ENCODE assay signal across 18 cellular contexts in genomic region chr15:98663606-98664005, GRCh38. TPM values are rescaled to one million over a fixed set of nuclear protein-coding genes. Genes with fewer than 3 reads are reported as not detected.
DNase-seq lines count a peak whose midpoint lies in the region; ATAC-seq, FAIRE-seq and TF ChIP-seq lines count a peak whose summit lies in the region.
"Had no signal": no experiment of that assay in that cellular context is flagged by ENCODE, and none has a peak within 500 bp of the region (broad histone marks: within the 10 kb centered on the region; RNA-seq: fewer than 3 reads in every experiment).

No MANE protein-coding gene starts in this region.

- H3K9ac ChIP-seq in BLaER1 treated with 17β-estradiol and CSF1 and Interleukin-3, amounts not matched to agents 10 nM and 100 nM, result no peak overlapping the region
- H3K9ac ChIP-seq in H9 (ENCODE audit: extremely low read depth, insufficient read length, low read length) (no peak overlapping the region), H1 (replicated peaks in 1 of 4; ENCODE audit: extremely low read depth in 1 of 4, low read depth in 3 of 4, low read length in 3 of 4) (no peak overlapping the region; a peak in 1 of 7 replicates)
- H3K9ac ChIP-seq: KMS-11 had no signal

- intact Hi-C loops in naive thymus-derived CD4-positive, alpha-beta T cell (cut with micrococcal nuclease), result no loop called here

- H3K79me1 ChIP-seq in H9 (ENCODE audit: insufficient read depth, low read depth, low read length, poor library complexity, severe bottlenecking), result peaks cover 15% of the 10 kb centered on the region
- peaks cover 32% of the 10 kb centered on the region for H3K79me1 ChIP-seq in H1 (ENCODE audit: low read depth, low read length)

- H3T11ph ChIP-seq in H9 (ENCODE audit: low read length), result no peak overlapping the region

- peaks cover 87% of the 10 kb centered on the region in 2 experiments for H3K4me1 Mint-ChIP-seq in H9
- H3K4me1 Mint-ChIP-seq in naive thymus-derived CD4-positive, alpha-beta T cell, result peaks cover 36 to 82% (median 74%) of the 10 kb centered on the region in 7 donors

- H3K36me3 Mint-ChIP-seq in H9 (ENCODE audit: insufficient read depth in 1 of 3, low read depth in 3 of 3), result peaks cover 0 to 4% (median 2%) of the 10 kb centered on the region in 3 experiments; a peak in 3 of 7 replicates
- H3K36me3 Mint-ChIP-seq in naive thymus-derived CD4-positive, alpha-beta T cell, result peaks cover 0 to 11% (median 3%) of the 10 kb centered on the region in 5 donors

- CTCF ChIA-PET in H1 (lab: Charles Lee; ENCODE audit: partially characterized antibody), result interaction anchor here (0.6 to 11.6 kb wide), 7 partner anchors 12 to 241 kb away, joined by 3 to 124 read pairs (median 4); no protein-coding TSS in a partner anchor
- CTCF ChIA-PET in naive thymus-derived CD4-positive, alpha-beta T cell (lab: Charles Lee), result no interaction called here

- H3K56ac ChIP-seq in H9 (ENCODE audit: insufficient read length, low read depth, low read length) (no peak overlapping the region), H1 (replicated peaks; ENCODE audit: insufficient read length, low read depth, low read length) (no peak overlapping the region)

- H4K91ac ChIP-seq in H9 (ENCODE audit: insufficient read length, low read depth, low read length) (no peak overlapping the region), H1 (replicated peaks; ENCODE audit: insufficient read length, low read length) (no peak overlapping the region)

- H3K18ac ChIP-seq in H9 (ENCODE audit: insufficient read length, low read depth, low read length), result no peak overlapping the region
- no peak overlapping the region for H3K18ac ChIP-seq in H1 (ENCODE audit: extremely low read depth, low read length)

- TF ChIP-seq POLR2A in H1 (IDR thresholded peaks at IDR 0.05; ENCODE audit: control extremely low read depth in 1 of 2, low read depth in 2 of 2, low read length in 2 of 2) (no peak), suprapubic skin (IDR thresholded peaks at IDR 0.05) (no peak)

- no peak for TF ChIP-seq EP300 in H1 (IDR thresholded peaks at IDR 0.05; ENCODE audit: borderline replicate concordance in 1 of 2, low read depth in 2 of 2, low read length in 2 of 2)
- no peak for TF ChIP-seq EP300 in suprapubic skin (IDR thresholded peaks at IDR 0.05)

- no peak for ATAC-seq in naive thymus-derived CD4-positive, alpha-beta T cell
- ATAC-seq in GM21723 (IDR thresholded peaks at IDR 0.05; ENCODE audit: unreplicated experiment), result no peak
- ATAC-seq: HCT116 had no signal

- H2BK5ac ChIP-seq in H9 (ENCODE audit: insufficient read length, low read length) (no peak overlapping the region), H1 (ENCODE audit: low read depth, low read length) (peak overlapping the region; percentile 9; the same call in 1 of the 2 replicates)

- H2BK15ac ChIP-seq in H9 (ENCODE audit: low read depth, low read length), result no peak overlapping the region
- H2BK15ac ChIP-seq in H1 (ENCODE audit: low read length), result no peak overlapping the region

- peaks cover 66 to 100% (median 98%) of the 10 kb centered on the region in 10 experiments for H3K4me1 ChIP-seq in BLaER1 treated with 17β-estradiol and CSF1 and Interleukin-3, amounts not matched to agents 10 nM and 100 nM
- H3K4me1 ChIP-seq in H9 (ENCODE audit: insufficient read depth, low read length) (peaks cover 28% of the 10 kb centered on the region), H1 (replicated peaks in 1 of 4; ENCODE audit: control insufficient read depth in 3 of 4, insufficient read depth in 4 of 4, low read length in 3 of 4) (peaks cover 16 to 38% (median 34%) of the 10 kb centered on the region in 4 experiments), suprapubic skin (peaks cover 35% of the 10 kb centered on the region)
- H3K4me1 ChIP-seq in naive thymus-derived CD4-positive, alpha-beta T cell (ENCODE audit: control insufficient read depth in 2 of 2, insufficient read depth in 2 of 2, low read length in 2 of 2), result peaks cover 0 to 27% of the 10 kb centered on the region in 2 donors

- no peak for FAIRE-seq in H1 (lab: Jason Lieb, UNC)
- FAIRE-seq: G401.6 had no signal

- peak overlapping the region in 2 of 11 experiments; percentile 14 to 39; a peak in 2 of 22 replicates for H3K27ac ChIP-seq in BLaER1 treated with 17β-estradiol and CSF1 and Interleukin-3, amounts not matched to agents 10 nM and 100 nM
- H3K27ac ChIP-seq in H9 (ENCODE audit: insufficient read length, low read depth, low read length) (no peak overlapping the region), H1 (ENCODE audit: low read depth, low read length) (no peak overlapping the region), suprapubic skin (no peak overlapping the region)
- no peak overlapping the region for H3K27ac ChIP-seq in naive thymus-derived CD4-positive, alpha-beta T cell (ENCODE audit: low read depth, low read length)
- H3K27ac ChIP-seq: KMS-11, Peyer's patch, SK-N-MC had no signal

- H3K4me2 ChIP-seq in BLaER1 treated with 17β-estradiol and CSF1 and Interleukin-3, amounts not matched to agents 10 nM and 100 nM, result peak overlapping the region in 10 of 11 experiments; percentile 14 to 84 (median 42); a peak in 18 of 22 replicates
- H3K4me2 ChIP-seq in H9 (ENCODE audit: insufficient read depth, insufficient read length, low read length) (no peak overlapping the region), H1 (ENCODE audit: insufficient read depth in 1 of 2, low read depth in 2 of 2, low read length in 2 of 2) (no peak overlapping the region; a peak in 1 of 4 replicates)
- H3K4me2 ChIP-seq: KMS-11 had no signal

- H3K9me3 ChIP-seq in BLaER1 treated with 17β-estradiol and CSF1 and Interleukin-3, amounts not matched to agents 10 nM and 100 nM (replicated peaks in 1 of 11), result no peaks in the 10 kb centered on the region
- H3K9me3 ChIP-seq in H9 (ENCODE audit: control insufficient read depth, low read depth, low read length), result no peaks in the 10 kb centered on the region
- H3K9me3 ChIP-seq in H1 (ENCODE audit: insufficient read depth in 2 of 2, low read depth in 1 of 2, low read length in 1 of 2), result no peaks in the 10 kb centered on the region
- H3K9me3 ChIP-seq in naive thymus-derived CD4-positive, alpha-beta T cell (ENCODE audit: control insufficient read depth in 2 of 3, low read length in 3 of 3), result no peaks in the 10 kb centered on the region
- H3K9me3 ChIP-seq in suprapubic skin, result no peaks in the 10 kb centered on the region
- H3K9me3 ChIP-seq: Peyer's patch had no signal

- no peaks in the 10 kb centered on the region for H3K27me3 Mint-ChIP-seq in H9 (ENCODE audit: low read depth)
- H3K27me3 Mint-ChIP-seq in naive thymus-derived CD4-positive, alpha-beta T cell, result peaks cover 0 to 3% (median 0%) of the 10 kb centered on the region in 5 donors

- no peaks in the 10 kb centered on the region for H3K9me3 Mint-ChIP-seq in H9
- peaks cover 0 to 1% (median 0%) of the 10 kb centered on the region in 11 donors for H3K9me3 Mint-ChIP-seq in naive thymus-derived CD4-positive, alpha-beta T cell

- H4K20me1 ChIP-seq in BLaER1 treated with 17β-estradiol and CSF1 and Interleukin-3, amounts not matched to agents 10 nM and 100 nM, result peaks cover 92 to 100% (median 100%) of the 10 kb centered on the region in 11 experiments
- H4K20me1 ChIP-seq in H9 (ENCODE audit: control insufficient read depth, insufficient read depth, insufficient read length), result peaks cover 2% of the 10 kb centered on the region
- H4K20me1 ChIP-seq in H1 (replicated peaks in 1 of 2; ENCODE audit: control insufficient read depth in 1 of 2, insufficient read depth in 2 of 2, low read length in 2 of 2), result peaks cover 44 to 48% of the 10 kb centered on the region in 2 experiments

- no peak for TF ChIP-seq CTCF in H9 (conservative IDR thresholded peaks at IDR 0.05)
- no peak for TF ChIP-seq CTCF in H1 (IDR thresholded peaks at IDR 0.05; ENCODE audit: control extremely low read depth in 1 of 3, insufficient read depth in 1 of 3, low read depth in 1 of 3, low read length in 3 of 3)
- no peak for TF ChIP-seq CTCF in suprapubic skin (IDR thresholded peaks at IDR 0.05)

- POLR2A ChIA-PET in H1 (lab: Charles Lee; ENCODE audit: partially characterized antibody), result interaction anchor here (1.6 to 2.8 kb wide), 2 partner anchors 9 to 11 kb away, joined by 8 to 14 read pairs; no protein-coding TSS in a partner anchor
- POLR2A ChIA-PET in naive thymus-derived CD4-positive, alpha-beta T cell (lab: Charles Lee), result interaction anchor here (1.1 kb wide), 1 partner anchor 17 kb away, joined by 3 read pairs; no protein-coding TSS in a partner anchor

- no peak for TF ChIP-seq RAD21 in H1 (IDR thresholded peaks at IDR 0.05 in 1 of 2, conservative IDR thresholded peaks at IDR 0.05 in 1 of 2; ENCODE audit: low read depth in 2 of 2, low read length in 2 of 2)

- peak overlapping the region; percentile 71 to 81 (median 80); a peak in 3 of 7 replicates for H3K27ac Mint-ChIP-seq in H9
- peak overlapping the region in 1 of 9 donors; percentile 70 for H3K27ac Mint-ChIP-seq in naive thymus-derived CD4-positive, alpha-beta T cell

- peaks cover 0 to 79% (median 43%) of the 10 kb centered on the region in 11 experiments; a peak in 16 of 22 replicates for H3K36me3 ChIP-seq in BLaER1 treated with 17β-estradiol and CSF1 and Interleukin-3, amounts not matched to agents 10 nM and 100 nM
- H3K36me3 ChIP-seq in H1 (ENCODE audit: control insufficient read depth in 2 of 4, insufficient read depth in 4 of 4, low read length in 3 of 4), result no peaks in the 10 kb centered on the region; a peak in 1 of 8 replicates
- H3K36me3 ChIP-seq in naive thymus-derived CD4-positive, alpha-beta T cell (ENCODE audit: control insufficient read depth in 2 of 3, insufficient read depth in 3 of 3, low read length in 3 of 3), result peaks cover 0 to 7% (median 0%) of the 10 kb centered on the region in 3 experiments
- H3K36me3 ChIP-seq in suprapubic skin, result no peaks in the 10 kb centered on the region
- H3K36me3 ChIP-seq: Peyer's patch had no signal

- H3K14ac ChIP-seq in H9 (ENCODE audit: insufficient read depth, low read length), result no peak overlapping the region
- no peak overlapping the region for H3K14ac ChIP-seq in H1 (ENCODE audit: insufficient read length)

- no peak overlapping the region for H3K4me3 Mint-ChIP-seq in H9
- H3K4me3 Mint-ChIP-seq in naive thymus-derived CD4-positive, alpha-beta T cell, result peak overlapping the region in 6 of 10 donors; percentile 28 to 56 (median 36)

- H2BK20ac ChIP-seq in H9 (ENCODE audit: low read depth, low read length, poor library complexity, severe bottlenecking) (no peak overlapping the region), H1 (ENCODE audit: low read length) (no peak overlapping the region)

- H3K79me2 ChIP-seq in H9 (ENCODE audit: insufficient read depth, low read length) (peaks cover 71% of the 10 kb centered on the region; the same call in 1 of the 2 replicates), H1 (ENCODE audit: control insufficient read depth in 1 of 2, insufficient read depth in 2 of 2, low read length in 2 of 2) (peaks cover 32 to 99% of the 10 kb centered on the region in 2 experiments)

- H3K23ac ChIP-seq in H9 (ENCODE audit: insufficient read length, low read depth, low read length) (no peak overlapping the region), H1 (ENCODE audit: insufficient read length) (no peak overlapping the region)

- no peak for DNase-seq in H9
- peak in 1 of 2 experiments; percentile 44 for DNase-seq in H1 (ENCODE audit: low read depth in 1 of 2, low spot score in 2 of 2)
- no peak for DNase-seq in naive thymus-derived CD4-positive, alpha-beta T cell
- no peak for DNase-seq in epidermal melanocyte (ENCODE audit: insufficient read length, low spot score)
- no peak for DNase-seq in suprapubic skin (ENCODE audit: low spot score in 2 of 2)
- no peak for DNase-seq in NCI-H774 (lab: John Stamatoyannopoulos, UW)
- DNase-seq: ACHN; MV-4-11; NCI-H1694 treated with DMSO at 0.1 percent for 48 hours; NK-92 treated with Interleukin-12 subunit alpha and Interleukin-12 subunit beta, amount 100 ng/mL, for 24 hours; Peyer's patch; SHP77 had no signal

- WGBS in H9 (ENCODE audit: extremely low coverage, insufficient read length, low lambda C conversion rate), result no CpG with 5 or more reads among the region's 8 CpGs
- 78% methylated on average over 8 of the region's 8 CpGs; no CpG with 5 or more reads in 1 of the 2 experiments for WGBS in H1 (ENCODE audit: extremely low coverage in 1 of 2, insufficient coverage in 1 of 2, insufficient read length in 1 of 2, insufficient replicate concordance in 2 of 2, low coverage in 1 of 2, low lambda C conversion rate in 2 of 2, missing lambda C conversion rate in 1 of 2), 2 experiments
- WGBS in suprapubic skin, result 73% methylated on average over 8 of the region's 8 CpGs

- H2AFZ ChIP-seq in H9 (ENCODE audit: low read length) (no peak overlapping the region), H1 (ENCODE audit: low read length) (no peak overlapping the region)

- H3K27me3 ChIP-seq in BLaER1 treated with 17β-estradiol and CSF1 and Interleukin-3, amounts not matched to agents 10 nM and 100 nM, result no peaks in the 10 kb centered on the region
- H3K27me3 ChIP-seq in H9 (ENCODE audit: insufficient read depth, low read length), result no peaks in the 10 kb centered on the region
- H3K27me3 ChIP-seq in H1 (replicated peaks in 1 of 4; ENCODE audit: control insufficient read depth in 3 of 4, extremely low read depth in 1 of 4, insufficient read depth in 3 of 4, low read length in 3 of 4), result no peaks in the 10 kb centered on the region
- H3K27me3 ChIP-seq in naive thymus-derived CD4-positive, alpha-beta T cell (ENCODE audit: control insufficient read depth in 2 of 2, insufficient read depth in 2 of 2, low read length in 2 of 2), result no peaks in the 10 kb centered on the region
- no peaks in the 10 kb centered on the region for H3K27me3 ChIP-seq in suprapubic skin
- H3K27me3 ChIP-seq: Peyer's patch had no signal

- no peak overlapping the region for H3K4me3 ChIP-seq in BLaER1 treated with 17β-estradiol and CSF1 and Interleukin-3, amounts not matched to agents 10 nM and 100 nM
- no peak overlapping the region for H3K4me3 ChIP-seq in H1 (ENCODE audit: extremely low read depth in 1 of 4, insufficient read depth in 2 of 4, low read depth in 3 of 4, low read length in 4 of 4)
- H3K4me3 ChIP-seq in naive thymus-derived CD4-positive, alpha-beta T cell (ENCODE audit: low read length), result no peak overlapping the region
- H3K4me3 ChIP-seq in suprapubic skin, result no peak overlapping the region
- H3K4me3 ChIP-seq: Peyer's patch, SK-N-MC had no signal

- H3K4ac ChIP-seq in H9 (ENCODE audit: low read depth, low read length) (no peak overlapping the region), H1 (replicated peaks; ENCODE audit: insufficient read length, low read depth, low read length) (no peak overlapping the region)

- H2AK5ac ChIP-seq in H9 (ENCODE audit: insufficient read length, low read length) (no peak overlapping the region), H1 (ENCODE audit: low read depth, low read length) (no peak overlapping the region)

- H2BK12ac ChIP-seq in H9 (ENCODE audit: insufficient read length, low read depth, low read length) (no peak overlapping the region), H1 (ENCODE audit: low read depth, low read length) (no peak overlapping the region; the same call in 1 of the 2 replicates)

- H2BK120ac ChIP-seq in H9 (ENCODE audit: low read depth, low read length, poor library complexity, severe bottlenecking), result no peak overlapping the region
- no peak overlapping the region for H2BK120ac ChIP-seq in H1 (replicated peaks; ENCODE audit: low read depth, low read length)

- no peaks in the 10 kb centered on the region for H3K23me2 ChIP-seq in H9 (ENCODE audit: insufficient read length, low read depth, low read length, poor library complexity, severe bottlenecking)
- no peaks in the 10 kb centered on the region for H3K23me2 ChIP-seq in H1 (ENCODE audit: low read depth, low read length)

- H4K5ac ChIP-seq in H9 (ENCODE audit: insufficient read length, low read depth, low read length) (no peak overlapping the region), H1 (ENCODE audit: insufficient read length, low read depth, low read length) (no peak overlapping the region)

- H4K8ac ChIP-seq in H9 (replicated peaks; ENCODE audit: insufficient read length, low read depth, low read length) (no peak overlapping the region), H1 (ENCODE audit: extremely low read depth, insufficient read depth, low read length) (no peak overlapping the region)

RNA-seq across cellular contexts. Expression of gene IGF1R, which starts 15.3 kb away (rescaled TPM):
- total RNA-seq in H9 (2021) (70.0 and 73.3 TPM in 2 replicates), suprapubic skin (100 to 1,000 TPM in 2 of 4 donors, 10 to 100 TPM in 2; 87.8 to 173 (median 107) TPM)
- total RNA-seq in H1 (2021; fragmentation: NEBNext Ultra II Directional; extraction: Animal tissue kit (Norgen Biotek cat#: 25700)), result 106 and 109 TPM in 2 replicates
- polyA plus RNA-seq in H1 (2011; rRNA removed), result 32.9 and 59.5 TPM in 2 replicates
- 36.8 TPM for polyA plus RNA-seq in H1 (2011; cell fraction: cytosol; rRNA removed)
- 169 TPM for polyA plus RNA-seq in H1 (2011; cell fraction: nucleus; rRNA removed)
- 28.6 to 37.3 TPM (median 31.8 TPM) in 4 replicates for polyA plus RNA-seq in H1 (2012, experiment 1 of 2)
- polyA plus RNA-seq in H1 (2012, experiment 2 of 2), result 4.8 TPM
- polyA plus RNA-seq in H1 (2013, experiment 1 of 2), result 66.7 TPM
- polyA plus RNA-seq in H1 (2013, experiment 2 of 2), result 60.3 TPM
- polyA minus RNA-seq in H1 (2011; rRNA and poly(A)+ RNA removed), result 125 and 145 TPM in 2 replicates
- polyA minus RNA-seq in H1 (2011; cell fraction: cytosol; rRNA and poly(A)+ RNA removed), result 186 TPM
- 203 TPM for polyA minus RNA-seq in H1 (2011; cell fraction: nucleus; rRNA and poly(A)+ RNA removed)
- total RNA-seq in naive thymus-derived CD4-positive, alpha-beta T cell, result 100 to 1,000 TPM in 3 of 5 experiments, 10 to 100 TPM in 2; 37.4 to 167 (median 124) TPM
- polyA plus RNA-seq in naive thymus-derived CD4-positive, alpha-beta T cell, result 10 to 100 TPM in 1 of 2 donors, 1 to 10 TPM in 1; 8.4 to 10.7 TPM

Comparison
In these comparisons a context has a peak if more than half of its experiments do, and no peak if none do; other contexts are left out.
1. H3K4me2 ChIP-seq: peak in BLaER1 treated with 17β-estradiol and CSF1 and Interleukin-3, amounts not matched to agents 10 nM and 100 nM (10 of 11); none in H9 (single experiment) and H1 (0 of 2).
2. H3K4me3 Mint-ChIP-seq: peak in naive thymus-derived CD4-positive, alpha-beta T cell (6 of 10); none in H9 (0 of 2).